In the genomic region with DNA sequence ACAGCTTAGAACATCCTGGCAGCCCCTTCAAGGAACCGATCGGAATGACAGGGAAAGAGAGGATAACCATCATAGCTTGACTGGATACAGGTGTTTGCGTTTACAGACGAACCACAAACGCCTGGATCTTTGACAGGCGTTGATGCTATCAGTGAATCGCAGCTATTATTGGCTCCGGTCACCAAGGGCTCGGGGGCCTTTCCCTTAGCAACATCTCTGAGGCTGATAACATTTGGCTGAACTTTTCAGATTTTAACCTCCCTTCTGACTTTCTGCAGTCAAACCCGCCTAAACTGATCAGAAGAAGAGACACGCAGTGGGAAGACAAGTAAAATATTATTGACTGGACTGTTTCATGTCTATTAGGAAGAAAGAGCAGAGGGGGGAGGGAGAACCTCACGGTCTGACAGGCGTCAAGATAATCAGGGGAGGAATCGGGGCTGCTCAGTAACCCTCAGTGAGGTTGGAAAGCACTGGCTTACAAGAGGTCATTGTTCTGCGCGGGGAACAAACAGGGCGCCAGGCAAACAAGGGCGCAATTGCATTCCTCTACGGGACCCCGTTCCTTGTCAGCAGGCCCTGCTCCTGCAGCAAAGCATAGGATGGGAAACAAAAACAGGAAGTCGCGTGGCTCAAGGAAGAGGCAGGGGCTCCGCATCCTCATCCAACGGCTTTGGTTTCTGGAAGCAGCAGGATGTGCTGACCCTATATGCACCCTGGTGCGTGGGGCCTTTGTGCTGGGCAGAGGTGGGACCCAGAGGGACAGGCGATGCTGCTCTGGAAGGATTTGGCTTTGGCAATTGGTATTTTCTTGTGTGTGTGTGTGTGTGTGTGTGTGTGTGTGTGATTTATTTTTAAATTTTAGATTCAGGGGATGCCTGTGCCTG, we compare ENCODE assay signal across 1 cellular context.
TF ChIP-seq lines count a peak whose summit lies in the region.

No MANE protein-coding gene starts in this region.

TF ChIP-seq in IMR-90, 13 proteins besides CTCF, POLR2A, EP300 and RAD21 (continued from another document):
- TF ChIP-seq USF2 (IDR thresholded peaks at IDR 0.05; ENCODE audit: low read depth, low read length) (no peak), NFE2L2 (IDR thresholded peaks at IDR 0.05; ENCODE audit: low read depth, low read length) (no peak), MAFK (IDR thresholded peaks at IDR 0.05; ENCODE audit: low read depth, low read length) (no peak), RCOR1 (IDR thresholded peaks at IDR 0.05; ENCODE audit: insufficient replicate concordance, low read length) (no peak), MXI1 (IDR thresholded peaks at IDR 0.05; ENCODE audit: borderline replicate concordance, low read depth, low read length) (no peak), CEBPB (IDR thresholded peaks at IDR 0.05; ENCODE audit: low read depth, low read length) (no peak)
